Comparison of ENCODE assay signal across 8 cellular contexts in the genomic region with DNA sequence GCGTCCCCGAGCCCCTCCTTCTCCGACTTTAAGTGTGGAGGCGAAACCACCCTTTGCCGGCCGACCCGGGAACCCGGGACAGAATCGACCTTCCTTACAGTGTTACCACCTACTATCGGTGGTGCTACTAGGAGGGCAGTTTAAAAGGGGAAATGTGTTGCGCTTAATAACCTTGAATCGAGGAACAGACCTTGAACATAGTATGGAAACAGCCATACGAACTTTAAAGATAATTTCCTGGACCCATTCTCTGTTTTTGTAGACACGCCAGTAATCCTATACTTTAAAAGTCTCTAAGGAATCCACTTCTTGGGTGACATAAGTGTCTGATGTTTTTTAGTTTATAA. TPM values are rescaled to one million over a fixed set of nuclear protein-coding genes. Genes with fewer than 3 reads are reported as not detected.
DNase-seq lines count a peak whose midpoint lies in the region; ATAC-seq lines count a peak whose summit lies in the region.

No MANE protein-coding gene starts in this region.

- H3K36me3 Mint-ChIP-seq in activated CD4-positive, alpha-beta memory T cell treated with anti-CD3 and anti-CD28 coated beads, Interleukin-2, amount 10 ng/mL, durations not matched to agents 7 days and 5 days (ENCODE audit: low read depth): peaks cover 12% of the 10 kb centered on the region

- no peak for DNase-seq in HAP-1 (ENCODE audit: low spot score in 2 of 2)
- no peak for DNase-seq in activated CD4-positive, alpha-beta memory T cell treated with anti-CD3 and anti-CD28 coated beads, Interleukin-2, amount 10 ng/mL, durations not matched to agents 7 days and 5 days
- DNase-seq in right cardiac atrium: no peak
- no peak for DNase-seq in germinal center (ENCODE audit: low spot score)
- no peak for DNase-seq in dermis blood vessel endothelial cell
- DNase-seq in activated effector memory CD4-positive, alpha-beta T cell treated with anti-CD3 and anti-CD28 coated beads, Interleukin-2, amount 50 U/mL, for 16 hours: no peak

- H3K9me3 ChIP-seq in HAP-1 (no peaks in the 10 kb centered on the region), right cardiac atrium (ENCODE audit: control insufficient read depth, low read length) (no peaks in the 10 kb centered on the region), skeletal muscle tissue (ENCODE audit: control insufficient read depth in 3 of 3, low read length in 3 of 3) (no peaks in the 10 kb centered on the region)

- ATAC-seq in right cardiac atrium (no peak), HG02840 (IDR thresholded peaks at IDR 0.05; ENCODE audit: low FRiP score, unreplicated experiment) (no peak)

- WGBS in right cardiac atrium: under 1% methylated on average over 14 of the region's 14 CpGs

- H3K36me3 ChIP-seq in HAP-1 (replicated peaks) (peaks cover 4% of the 10 kb centered on the region), skeletal muscle tissue (ENCODE audit: control insufficient read depth in 3 of 3, insufficient read depth in 3 of 3, low read length in 3 of 3) (peaks cover 4 to 9% (median 8%) of the 10 kb centered on the region in 3 donors)

- H3K4me3 Mint-ChIP-seq in activated CD4-positive, alpha-beta memory T cell treated with anti-CD3 and anti-CD28 coated beads, Interleukin-2, amount 10 ng/mL, durations not matched to agents 7 days and 5 days: peak overlapping the region; percentile 93

- H3K4me1 ChIP-seq in HAP-1 (peaks cover 4% of the 10 kb centered on the region; the same call in 1 of the 2 replicates), right cardiac atrium (ENCODE audit: control insufficient read depth, insufficient read depth, low read length) (no peaks in the 10 kb centered on the region), skeletal muscle tissue (ENCODE audit: control insufficient read depth in 3 of 3, insufficient read depth in 3 of 3, low read length in 3 of 3) (peaks cover 7 to 23% (median 17%) of the 10 kb centered on the region in 3 donors)

- H3K4me1 Mint-ChIP-seq in activated CD4-positive, alpha-beta memory T cell treated with anti-CD3 and anti-CD28 coated beads, Interleukin-2, amount 10 ng/mL, durations not matched to agents 7 days and 5 days: peaks cover 48% of the 10 kb centered on the region

- CTCF ChIA-PET in activated CD4-positive, alpha-beta memory T cell treated with anti-CD3 and anti-CD28 coated beads, Interleukin-2, amount 10 ng/mL, durations not matched to agents 7 days and 5 days (lab: Charles Lee): interaction anchor here (1.4 kb wide), 1 partner anchor 62 kb away, joined by 4 read pairs; the partner anchor contains the start of gene CDKN2AIP

- no peaks in the 10 kb centered on the region for H3K27me3 ChIP-seq in HAP-1 (ENCODE audit: low read depth)
- H3K27me3 ChIP-seq in right cardiac atrium (ENCODE audit: control insufficient read depth, insufficient read depth): no peaks in the 10 kb centered on the region
- H3K27me3 ChIP-seq in skeletal muscle tissue (ENCODE audit: control insufficient read depth in 3 of 3, insufficient read depth in 3 of 3, low read length in 3 of 3): no peaks in the 10 kb centered on the region

- H3K27ac ChIP-seq in right cardiac atrium (ENCODE audit: low read length): peak overlapping the region; percentile 99
- H3K27ac ChIP-seq in skeletal muscle tissue (ENCODE audit: low read depth, low read length): peak overlapping the region; percentile 86

- H3K9me3 Mint-ChIP-seq in activated CD4-positive, alpha-beta memory T cell treated with anti-CD3 and anti-CD28 coated beads, Interleukin-2, amount 10 ng/mL, durations not matched to agents 7 days and 5 days: no peaks in the 10 kb centered on the region

- H3K4me3 ChIP-seq in HAP-1 (peak overlapping the region; percentile 94), right cardiac atrium (ENCODE audit: low read length) (peak overlapping the region; percentile 84), skeletal muscle tissue (ENCODE audit: low read length in 3 of 3) (peak overlapping the region; percentile 93 to 96 (median 94))

- peak overlapping the region; percentile 86 to 89 (median 89) for H3K9ac ChIP-seq in skeletal muscle tissue (ENCODE audit: low read depth in 1 of 3, low read length in 3 of 3)

- H3K27ac Mint-ChIP-seq in activated CD4-positive, alpha-beta memory T cell treated with anti-CD3 and anti-CD28 coated beads, Interleukin-2, amount 10 ng/mL, durations not matched to agents 7 days and 5 days: peak overlapping the region; percentile 95

- POLR2A ChIA-PET in activated CD4-positive, alpha-beta memory T cell treated with anti-CD3 and anti-CD28 coated beads, Interleukin-2, amount 10 ng/mL, durations not matched to agents 7 days and 5 days (lab: Charles Lee): interaction anchor here (0.8 to 5.0 kb wide), 4 partner anchors 8 to 153 kb away, joined by 3 to 96 read pairs (median 22); partner anchors contain the start of genes CDKN2AIP, RWDD4 and TRAPPC11

- in situ Hi-C loops in HAP-1 (cut with MboI; ENCODE audit: low sequenced_read_pairs): no loop called here

- no peaks in the 10 kb centered on the region for H3K27me3 Mint-ChIP-seq in activated CD4-positive, alpha-beta memory T cell treated with anti-CD3 and anti-CD28 coated beads, Interleukin-2, amount 10 ng/mL, durations not matched to agents 7 days and 5 days

- intact Hi-C loops in right cardiac atrium (cut with DNase I): loop anchor here in 1 of 4 donors (10.0 kb wide), 1 partner anchor 98 kb away; no protein-coding TSS in a partner anchor

RNA-seq across cellular contexts. Expression of gene ING2, which starts 1.5 kb away (rescaled TPM):
- total RNA-seq in activated CD4-positive, alpha-beta memory T cell treated with anti-CD3 and anti-CD28 coated beads, Interleukin-2, amount 10 ng/mL, durations not matched to agents 7 days and 5 days: 10 to 100 TPM; 12.8 to 13.3 TPM
- total RNA-seq in right cardiac atrium (10 to 100 TPM in 1 of 4 donors, 1 to 10 TPM in 3; 5.4 to 10.5 (median 7.2) TPM), skeletal muscle tissue (5.7 TPM), dermis blood vessel endothelial cell (4.3 and 7.7 TPM in 2 replicates)
- polyA plus RNA-seq in right cardiac atrium: 10.1 TPM
